ENCODE assay signal across 8 cellular contexts in genomic region chr17:67431210-67432015, GRCh38. TPM values are rescaled to one million over a fixed set of nuclear protein-coding genes. Genes with fewer than 3 reads are reported as not detected.
DNase-seq lines count a peak whose midpoint lies in the region; ATAC-seq and TF ChIP-seq lines count a peak whose summit lies in the region.

No MANE protein-coding gene starts in this region.

- intact Hi-C loops in natural killer cell (cut with micrococcal nuclease) (no loop called here), posterior vena cava (cut with DNase I) (no loop called here)

- H3K27ac ChIP-seq in caudate nucleus (ENCODE audit: low read depth, low read length) = no peak overlapping the region

- peaks cover 0 to 3% (median 0%) of the 10 kb centered on the region in 5 experiments for H3K9me3 Mint-ChIP-seq in brain
- no peaks in the 10 kb centered on the region for H3K9me3 Mint-ChIP-seq in natural killer cell
- H3K9me3 Mint-ChIP-seq in glutamatergic neuron (ENCODE audit: unreplicated experiment) = peaks cover 8% of the 10 kb centered on the region

- no peak overlapping the region for H3K4me3 ChIP-seq in NB4 (ENCODE audit: low read depth, low read length)

- H3K27me3 Mint-ChIP-seq in brain = peaks cover 3% of the 10 kb centered on the region
- H3K27me3 Mint-ChIP-seq in natural killer cell (ENCODE audit: low read depth in 2 of 2) = no peaks in the 10 kb centered on the region
- peaks cover 3% of the 10 kb centered on the region for H3K27me3 Mint-ChIP-seq in glutamatergic neuron (ENCODE audit: unreplicated experiment)

- peaks cover 18% of the 10 kb centered on the region for H3K4me1 Mint-ChIP-seq in brain
- H3K4me1 Mint-ChIP-seq in natural killer cell = peaks cover 51 to 56% of the 10 kb centered on the region in 2 donors
- H3K4me1 Mint-ChIP-seq in glutamatergic neuron (ENCODE audit: low read depth, unreplicated experiment) = peaks cover under 1% of the 10 kb centered on the region

- H3K36me3 Mint-ChIP-seq in brain (peaks cover 5% of the 10 kb centered on the region), natural killer cell (no peaks in the 10 kb centered on the region), glutamatergic neuron (ENCODE audit: unreplicated experiment) (no peaks in the 10 kb centered on the region)

- TF ChIP-seq CTCF in NB4 (IDR thresholded peaks at IDR 0.05; ENCODE audit: low read depth, low read length) (no peak), brain (conservative IDR thresholded peaks at IDR 0.05) (no peak), natural killer cell (IDR thresholded peaks at IDR 0.05) (no peak), glutamatergic neuron (IDR thresholded peaks at IDR 0.05; ENCODE audit: partially characterized antibody, unreplicated experiment) (no peak)

- peak overlapping the region in 3 of 5 experiments; percentile 8 to 63 (median 58) for H3K27ac Mint-ChIP-seq in brain
- peak overlapping the region; percentile 90 to 95 for H3K27ac Mint-ChIP-seq in natural killer cell
- no peak overlapping the region for H3K27ac Mint-ChIP-seq in glutamatergic neuron (ENCODE audit: unreplicated experiment)

- DNase-seq in GM03348 (ENCODE audit: low spot score) (peak; percentile 81), NB4 (ENCODE audit: low read depth) (peak; percentile 46), natural killer cell (no peak), posterior vena cava (ENCODE audit: low spot score) (no peak), glutamatergic neuron (no peak), caudate nucleus (lab: John Stamatoyannopoulos, UW) (no peak)

- ATAC-seq in natural killer cell (peak in 1 of 3 donors; percentile 3), GM19397 (IDR thresholded peaks at IDR 0.05; ENCODE audit: unreplicated experiment) (no peak)

- no peak overlapping the region for H3K4me3 Mint-ChIP-seq in brain
- H3K4me3 Mint-ChIP-seq in natural killer cell = no peak overlapping the region
- H3K4me3 Mint-ChIP-seq in glutamatergic neuron (ENCODE audit: unreplicated experiment) = no peak overlapping the region

- no peak for TF ChIP-seq POLR2A in NB4 (IDR thresholded peaks at IDR 0.05; ENCODE audit: extremely low read depth, insufficient read length)

RNA-seq across cellular contexts. Expression of gene PITPNC1, which starts 54.3 kb away (rescaled TPM):
- 34.7 TPM for polyA plus RNA-seq in brain (ENCODE audit: insufficient read depth, low read depth, low replicate concordance)
- 100 to 1,000 TPM; 150 to 185 (median 169) TPM for total RNA-seq in natural killer cell
- total RNA-seq in posterior vena cava = 10 to 100 TPM; 22.3 to 24.3 TPM
- 40.3 TPM for total RNA-seq in glutamatergic neuron (ENCODE audit: unreplicated experiment)

Comparison
In these comparisons a context has a peak if more than half of its experiments do, and no peak if none do; other contexts are left out.
1. DNase-seq: peak in GM03348 (single experiment) and NB4 (single experiment); none in natural killer cell (single experiment), posterior vena cava (single experiment), glutamatergic neuron (single experiment) and caudate nucleus (0 of 61).